23 cellular contexts compared by ENCODE assay signal in genomic region chr14:24122971-24123370, GRCh38. TPM values are rescaled to one million over a fixed set of nuclear protein-coding genes. Genes with fewer than 3 reads are reported as not detected.
"Had no signal": no experiment of that assay in that cellular context is flagged by ENCODE, and none has a peak within 500 bp of the region (broad histone marks: within the 10 kb centered on the region; RNA-seq: fewer than 3 reads in every experiment).

No MANE protein-coding gene starts in this region.

- H3K4me3 ChIP-seq: lung, upper lobe of left lung had no signal

- H3K9me3 ChIP-seq: neutrophil, upper lobe of left lung had no signal

- H3K9ac ChIP-seq: parathyroid adenoma had no signal

- H3K27me3 Mint-ChIP-seq: activated CD4-positive, alpha-beta T cell treated with anti-CD3 and anti-CD28 coated beads, Interleukin-2, amount 10 ng/mL, durations not matched to agents 24 days and 14 days; activated naive CD8-positive, alpha-beta T cell treated with anti-CD3 and anti-CD28 coated beads for 36 hours; brain had no signal

- FAIRE-seq: frontal cortex had no signal

- H3K27ac ChIP-seq: parathyroid adenoma, upper lobe of left lung had no signal

- DNase-seq: activated CD4-positive, alpha-beta T cell treated with anti-CD3 and anti-CD28 coated beads, Interleukin-2, amount 10 ng/mL, durations not matched to agents 24 days and 14 days; activated CD4-positive, CD25-positive, alpha-beta regulatory T cell; activated CD8-positive, alpha-beta memory T cell treated with anti-CD3 and anti-CD28 coated beads, Interleukin-2, amount 50 U/mL, for 4 hours; activated CD8-positive, alpha-beta T cell treated with anti-CD3 and anti-CD28 coated beads, Interleukin-2, amount 10 ng/mL, durations not matched to agents 7 days and 5 days; activated gamma-delta T cell; activated naive CD8-positive, alpha-beta T cell treated with anti-CD3 and anti-CD28 coated beads for 36 hours; activated T-cell treated with anti-CD3 and anti-CD28 coated beads, Interleukin-2, amount 50 U/mL, for 48 hours; amygdala; cortex of kidney; effector CD4-positive, alpha-beta T cell; head of caudate nucleus; kidney glomerular epithelial cell; midbrain; stimulated activated naive CD4-positive, alpha-beta T cell; SW 1271; upper lobe of left lung had no signal

- H3K4me1 ChIP-seq: parathyroid adenoma, upper lobe of left lung had no signal

- H3K27ac Mint-ChIP-seq: activated naive CD8-positive, alpha-beta T cell treated with anti-CD3 and anti-CD28 coated beads for 36 hours; brain; T-helper 2 cell treated with Interferon-gamma antibody and Interleukin-4, amounts not matched to agents 5 μg/mL and 100 μg/mL, for 36 hours had no signal

- H2AFZ ChIP-seq: parathyroid adenoma had no signal

- H3K27me3 ChIP-seq: neutrophil, upper lobe of left lung had no signal

- H3K9me3 Mint-ChIP-seq: activated CD4-positive, alpha-beta T cell treated with anti-CD3 and anti-CD28 coated beads, Interleukin-2, amount 10 ng/mL, durations not matched to agents 24 days and 14 days; activated naive CD8-positive, alpha-beta T cell treated with anti-CD3 and anti-CD28 coated beads for 36 hours; brain; T-helper 2 cell treated with Interferon-gamma antibody and Interleukin-4, amounts not matched to agents 5 μg/mL and 100 μg/mL, for 36 hours had no signal

- H3K4me3 Mint-ChIP-seq: activated CD4-positive, alpha-beta T cell treated with anti-CD3 and anti-CD28 coated beads, Interleukin-2, amount 10 ng/mL, durations not matched to agents 24 days and 14 days; activated CD8-positive, alpha-beta T cell treated with anti-CD3 and anti-CD28 coated beads, Interleukin-2, amount 10 ng/mL, durations not matched to agents 7 days and 5 days; activated naive CD8-positive, alpha-beta T cell treated with anti-CD3 and anti-CD28 coated beads for 36 hours; brain; T-helper 2 cell treated with Interferon-gamma antibody and Interleukin-4, amounts not matched to agents 5 μg/mL and 100 μg/mL, for 36 hours had no signal

- H3K4me1 Mint-ChIP-seq: brain had no signal

RNA-seq across cellular contexts. Expression of gene FITM1, which starts 7.5 kb away (rescaled TPM):
- total RNA-seq: fibroblast of lung had no signal
- polyA plus RNA-seq: fibroblast of lung had no signal
